12 cellular contexts compared by ENCODE assay signal in the genomic region with DNA sequence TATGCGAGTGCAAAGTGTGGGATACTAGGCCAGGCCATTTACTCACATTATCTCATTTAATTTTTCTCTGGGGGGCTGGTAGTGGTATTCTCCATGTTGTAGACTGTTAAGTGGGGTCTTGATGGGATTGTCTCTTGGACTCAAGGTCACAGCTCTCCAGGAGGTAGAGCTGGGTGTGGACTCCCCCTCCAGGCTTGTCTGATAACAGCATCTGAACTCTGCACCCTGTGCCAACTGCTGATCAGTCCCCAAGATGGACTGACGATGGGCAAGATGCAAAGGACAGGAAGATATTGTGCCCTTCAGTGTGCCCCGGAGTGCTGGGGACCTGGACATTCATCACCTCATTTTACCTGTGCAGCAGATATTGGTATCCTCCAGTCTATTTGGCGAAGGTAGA.
DNase-seq lines count a peak whose midpoint lies in the region; TF ChIP-seq lines count a peak whose summit lies in the region.
"Had no signal": no experiment of that assay in that cellular context is flagged by ENCODE, and none has a peak within 500 bp of the region (broad histone marks: within the 10 kb centered on the region; RNA-seq: fewer than 3 reads in every experiment).

No MANE protein-coding gene starts in this region.

- H3K79me2 ChIP-seq in OCI-LY7 (ENCODE audit: insufficient read depth, low read depth, low read length), result peaks cover 4% of the 10 kb centered on the region; the same call in 1 of the 2 replicates

- H3K27ac ChIP-seq in OCI-LY7 (ENCODE audit: low read depth, low read length, poor library complexity, severe bottlenecking), result no peak overlapping the region
- H3K27ac ChIP-seq: neutrophil, VCaP had no signal

- H3K9me3 Mint-ChIP-seq in glutamatergic neuron (ENCODE audit: unreplicated experiment), result peaks cover 4% of the 10 kb centered on the region

- H3K4me2 ChIP-seq in OCI-LY7 (ENCODE audit: low read length), result no peak overlapping the region

- no TSS peak for BruUV-seq in OCI-LY7 (replicated peaks; lab: Mats Ljungman, UMichigan)

- peaks cover 40% of the 10 kb centered on the region for H3K36me3 ChIP-seq in BE2C
- peaks cover 30% of the 10 kb centered on the region for H3K36me3 ChIP-seq in OCI-LY7 (ENCODE audit: insufficient read depth, low read length)

- H3K4me3 ChIP-seq in BE2C (ENCODE audit: low read depth, low read length) (no peak overlapping the region), OCI-LY7 (ENCODE audit: low read depth, low read length, poor library complexity, severe bottlenecking) (no peak overlapping the region)

- POLR2A ChIA-PET in OCI-LY7 (lab: Charles Lee), result no interaction called here
- POLR2A ChIA-PET in HEK293T (lab: Yijun Ruan, JAX), result no interaction called here

- CTCF ChIA-PET in OCI-LY7 (lab: Charles Lee; ENCODE audit: unreplicated experiment) (interaction anchor here (1.6 kb wide), 1 partner anchor 160 kb away, joined by 3 read pairs; no protein-coding TSS in a partner anchor), HEK293T (lab: Yijun Ruan, JAX) (interaction anchor here (1.6 kb wide), 1 partner anchor 161 kb away, joined by 3 read pairs; no protein-coding TSS in a partner anchor)

- no peaks in the 10 kb centered on the region for H3K36me3 Mint-ChIP-seq in glutamatergic neuron (ENCODE audit: unreplicated experiment)

- H3K9me2 ChIP-seq in OCI-LY7 (ENCODE audit: insufficient read depth, low read length), result no peaks in the 10 kb centered on the region

- TF ChIP-seq CTCF in BE2C (IDR thresholded peaks at IDR 0.05; ENCODE audit: low read depth, low read length), result peak; percentile 23; the same call in 1 of the 2 replicates
- peak; percentile 53 for TF ChIP-seq CTCF in GM13977 (IDR thresholded peaks at IDR 0.05; ENCODE audit: extremely low read depth, insufficient read depth, missing control alignments)
- peak; percentile 78 for TF ChIP-seq CTCF in OCI-LY7 (conservative IDR thresholded peaks at IDR 0.05; ENCODE audit: low read length)
- TF ChIP-seq CTCF in glutamatergic neuron (IDR thresholded peaks at IDR 0.05; ENCODE audit: partially characterized antibody, unreplicated experiment), result no peak

- no peaks in the 10 kb centered on the region for H4K20me1 ChIP-seq in OCI-LY7 (ENCODE audit: insufficient read depth, low read length)

- no peak overlapping the region for H2AFZ ChIP-seq in OCI-LY7 (ENCODE audit: low read length)

- H3K4me1 Mint-ChIP-seq in glutamatergic neuron (ENCODE audit: low read depth, unreplicated experiment), result peaks cover 64% of the 10 kb centered on the region

- H3K4me3 Mint-ChIP-seq in glutamatergic neuron (ENCODE audit: unreplicated experiment), result peak overlapping the region; percentile 13

- intact Hi-C loops in OCI-LY7 (cut with micrococcal nuclease; ENCODE audit: unreplicated experiment), result loop anchor here (1.0 to 5.0 kb wide), 5 partner anchors 47 to 272 kb away; partner anchors contain the start of gene MSI2

- no peaks in the 10 kb centered on the region for H3K27me3 ChIP-seq in BE2C
- H3K27me3 ChIP-seq: neutrophil had no signal

- H3K27me3 Mint-ChIP-seq in glutamatergic neuron (ENCODE audit: unreplicated experiment), result peaks cover 3% of the 10 kb centered on the region

- H3K27ac Mint-ChIP-seq in glutamatergic neuron (ENCODE audit: unreplicated experiment), result peak overlapping the region; percentile 6

- in situ Hi-C loops in GM13977 (cut with MboI; ENCODE audit: low pct_unique_long_range_greater_than_20kb, low sequenced_read_pairs, unreplicated experiment), result no loop called here

- DNase-seq in BE2C (no peak), GM13977 (ENCODE audit: low spot score) (peak; percentile 39), OCI-LY7 (ENCODE audit: low spot score) (peak; percentile 56), glutamatergic neuron (no peak), pons (ENCODE audit: low spot score) (no peak), DMS79 treated with DMSO at 0.1 percent for 48 hours (lab: John Stamatoyannopoulos, UW) (no peak), ecto neural progenitor cell (ENCODE audit: low spot score) (no peak), HEK293T (ENCODE audit: extremely low spot score) (no peak)
- DNase-seq: NCI-H1930; stimulated activated naive CD4-positive, alpha-beta T cell treated with Interleukin-2 at 50 U/mL for 16 hours had no signal

- H3K9me3 ChIP-seq in BE2C, result no peaks in the 10 kb centered on the region
- H3K9me3 ChIP-seq in OCI-LY7 (ENCODE audit: low read length), result no peaks in the 10 kb centered on the region
- H3K9me3 ChIP-seq: neutrophil had no signal

- H3K4me1 ChIP-seq in BE2C (no peaks in the 10 kb centered on the region; the same call in none of the 2 replicates), OCI-LY7 (ENCODE audit: insufficient read depth, low read length, poor library complexity, severe bottlenecking) (peaks cover 72% of the 10 kb centered on the region)

TF ChIP-seq in HEK293T, 16 proteins besides CTCF, POLR2A, EP300 and RAD21:
- TF ChIP-seq SP1 (IDR thresholded peaks at IDR 0.05) (no peak), FOXA1 (IDR thresholded peaks at IDR 0.05) (no peak), ARNT (IDR thresholded peaks at IDR 0.05) (no peak), TARDBP (IDR thresholded peaks at IDR 0.05) (no peak), FOXK2 (IDR thresholded peaks at IDR 0.05) (no peak), ZNF384 (IDR thresholded peaks at IDR 0.05) (no peak), SUZ12 (IDR thresholded peaks at IDR 0.05) (no peak), LEF1 (IDR thresholded peaks at IDR 0.05; ENCODE audit: borderline replicate concordance) (no peak), NFRKB (IDR thresholded peaks at IDR 0.05) (no peak), FOXM1 (IDR thresholded peaks at IDR 0.05; ENCODE audit: borderline replicate concordance) (no peak), CTBP1 (IDR thresholded peaks at IDR 0.05; ENCODE audit: borderline replicate concordance) (no peak), BHLHE40 (IDR thresholded peaks at IDR 0.05; ENCODE audit: borderline replicate concordance) (no peak), L3MBTL2 (conservative IDR thresholded peaks at IDR 0.05) (no peak), ELF4 (IDR thresholded peaks at IDR 0.05) (no peak), HDGF (IDR thresholded peaks at IDR 0.05; ENCODE audit: borderline replicate concordance) (no peak)
- TF ChIP-seq, protein P1, sequence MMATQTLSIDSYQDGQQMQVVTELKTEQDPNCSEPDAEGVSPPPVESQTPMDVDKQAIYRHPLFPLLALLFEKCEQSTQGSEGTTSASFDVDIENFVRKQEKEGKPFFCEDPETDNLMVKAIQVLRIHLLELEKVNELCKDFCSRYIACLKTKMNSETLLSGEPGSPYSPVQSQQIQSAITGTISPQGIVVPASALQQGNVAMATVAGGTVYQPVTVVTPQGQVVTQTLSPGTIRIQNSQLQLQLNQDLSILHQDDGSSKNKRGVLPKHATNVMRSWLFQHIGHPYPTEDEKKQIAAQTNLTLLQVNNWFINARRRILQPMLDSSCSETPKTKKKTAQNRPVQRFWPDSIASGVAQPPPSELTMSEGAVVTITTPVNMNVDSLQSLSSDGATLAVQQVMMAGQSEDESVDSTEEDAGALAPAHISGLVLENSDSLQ (IDR thresholded peaks at IDR 0.05), result no peak

Comparison
In these comparisons a context has a peak if more than half of its experiments do, and no peak if none do; other contexts are left out.
1. DNase-seq: peak in GM13977 (single experiment) and OCI-LY7 (single experiment); none in BE2C (single experiment), glutamatergic neuron (single experiment), pons (single experiment), DMS79 treated with DMSO at 0.1 percent for 48 hours (single experiment), ecto neural progenitor cell (single experiment) and HEK293T (single experiment).